1 cellular context compared by ENCODE assay signal in the genomic region with DNA sequence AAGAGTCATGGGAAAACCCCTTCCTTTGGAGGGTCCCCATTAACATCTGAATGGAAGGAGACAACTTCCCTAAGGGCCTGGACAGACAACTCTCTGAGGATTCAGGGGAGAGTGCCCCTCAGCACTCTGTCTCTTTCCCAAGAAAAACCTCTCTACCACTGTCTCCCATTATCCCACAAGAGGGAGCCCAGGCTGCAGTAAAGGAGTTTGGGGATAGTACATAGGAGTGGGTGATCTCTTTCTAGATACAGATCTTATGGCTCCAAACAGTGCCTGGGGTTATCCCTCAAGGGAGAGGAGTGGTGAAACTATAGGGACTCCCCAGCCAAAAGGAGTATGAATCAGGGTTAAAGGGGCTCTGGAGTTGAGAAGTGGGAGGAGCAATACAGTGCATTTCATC.
TF ChIP-seq lines count a peak whose summit lies in the region.

No MANE protein-coding gene starts in this region.

TF ChIP-seq in K562, 482 proteins besides CTCF, POLR2A, EP300 and RAD21:
- TF ChIP-seq ARID1B (IDR thresholded peaks at IDR 0.05): no peak
- TF ChIP-seq C11orf30 (IDR thresholded peaks at IDR 0.05; ENCODE audit: low read depth): no peak
